Comparison of ENCODE assay signal across 33 cellular contexts in the genomic region with DNA sequence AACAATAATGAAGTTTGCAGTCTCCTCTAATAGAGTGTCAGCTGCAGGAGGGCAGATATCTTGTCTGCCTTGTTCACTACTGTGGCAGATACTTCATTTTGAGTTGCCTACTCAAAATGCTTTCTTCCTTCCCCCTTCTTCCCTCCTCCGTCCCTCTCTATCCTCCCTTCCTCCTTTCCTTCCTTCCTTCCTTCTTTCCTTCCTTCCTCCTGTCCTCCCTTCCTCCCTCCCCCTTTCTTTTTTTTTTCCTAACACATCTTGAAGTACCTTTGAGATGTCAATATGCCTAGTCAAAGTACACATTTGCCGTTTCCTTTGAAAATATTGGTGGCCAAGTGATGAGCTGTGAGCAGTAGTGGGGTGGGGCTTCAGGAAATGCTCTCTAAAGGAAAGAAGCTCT.
"Had no signal": no experiment of that assay in that cellular context is flagged by ENCODE, and none has a peak within 500 bp of the region (broad histone marks: within the 10 kb centered on the region; RNA-seq: fewer than 3 reads in every experiment).

No MANE protein-coding gene starts in this region.

- FAIRE-seq: astrocyte, TTC549 had no signal

- H3K4me1 ChIP-seq: adrenal gland, body of pancreas, breast epithelium had no signal

- H3K4me3 ChIP-seq: adrenal gland, body of pancreas, breast epithelium had no signal

- H3K27ac ChIP-seq: adrenal gland, body of pancreas, brain microvascular endothelial cell, breast epithelium, VCaP had no signal

- H3K9me3 ChIP-seq: adrenal gland, body of pancreas, breast epithelium had no signal

- ATAC-seq: activated CD8-positive, alpha-beta T cell treated with anti-CD3 and anti-CD28 coated beads for 36 hours; activated naive CD4-positive, alpha-beta T cell treated with anti-CD3 and anti-CD28 coated beads, Interleukin-2, amount 50 U/mL, for 72 hours; activated T-cell treated with anti-CD3 and anti-CD28 coated beads, Interleukin-2, amount 50 U/mL, for 4 hours; activated T-cell treated with anti-CD3 and anti-CD28 coated beads, Interleukin-2, amount 50 U/mL, for 72 hours; activated T-helper 17 cell treated with anti-CD3 and anti-CD28 coated beads, Interleukin-2, amount 50 U/mL, for 72 hours; body of pancreas had no signal

- H3K36me3 ChIP-seq: adrenal gland, brain microvascular endothelial cell, breast epithelium had no signal

- DNase-seq: activated B cell treated with CpG ODN at 0.5 μM for 24 hours; activated CD4-positive, alpha-beta memory T cell treated with anti-CD3 and anti-CD28 coated beads for 36 hours; activated CD4-positive, alpha-beta T cell treated with anti-CD3 and anti-CD28 coated beads for 48 hours; activated CD4-positive, alpha-beta T cell treated with anti-CD3 and anti-CD28 coated beads, Interleukin-2, amount 50 U/mL, for 1 hour; activated CD4-positive, alpha-beta T cell treated with anti-CD3 and anti-CD28 coated beads, Interleukin-2, amount 50 U/mL, for 4 hours; activated CD4-positive, CD25-positive, alpha-beta regulatory T cell treated with anti-CD3 and anti-CD28 coated beads, Interleukin-2, amount 50 U/mL, for 72 hours; activated CD8-positive, alpha-beta memory T cell treated with anti-CD3 and anti-CD28 coated beads, Interleukin-2, amount 50 U/mL, for 4 hours; activated CD8-positive, alpha-beta T cell treated with anti-CD3 and anti-CD28 coated beads for 36 hours; activated effector memory CD4-positive, alpha-beta T cell treated with anti-CD3 and anti-CD28 coated beads, Interleukin-2, amount 50 U/mL, for 16 hours; activated gamma-delta T cell treated with Interleukin-2 at 50 U/mL for 16 hours; activated naive CD4-positive, alpha-beta T cell; activated naive CD4-positive, alpha-beta T cell treated with anti-CD3 and anti-CD28 coated beads for 36 hours; activated naive CD4-positive, alpha-beta T cell treated with anti-CD3 and anti-CD28 coated beads, Interleukin-2, amount 50 U/mL, for 16 hours; activated naive CD8-positive, alpha-beta T cell treated with anti-CD3 and anti-CD28 coated beads for 36 hours; activated T-cell treated with anti-CD3 and anti-CD28 coated beads for 4 hours; activated T-cell treated with anti-CD3 and anti-CD28 coated beads, Interleukin-2, amount 50 U/mL, for 1 hour; activated T-cell treated with anti-CD3 and anti-CD28 coated beads, Interleukin-2, amount 50 U/mL, for 4 hours; activated T-cell treated with anti-CD3 and anti-CD28 coated beads, Interleukin-2, amount 50 U/mL, for 72 hours; adrenal gland; amniotic stem cell; aorta; body of pancreas; brain microvascular endothelial cell; central memory CD4-positive, alpha-beta T cell; T-helper 1 cell; T-helper 2 cell; T-helper 9 cell had no signal

- H3K27me3 ChIP-seq: adrenal gland, body of pancreas, brain microvascular endothelial cell, breast epithelium had no signal
